In the genomic region with DNA sequence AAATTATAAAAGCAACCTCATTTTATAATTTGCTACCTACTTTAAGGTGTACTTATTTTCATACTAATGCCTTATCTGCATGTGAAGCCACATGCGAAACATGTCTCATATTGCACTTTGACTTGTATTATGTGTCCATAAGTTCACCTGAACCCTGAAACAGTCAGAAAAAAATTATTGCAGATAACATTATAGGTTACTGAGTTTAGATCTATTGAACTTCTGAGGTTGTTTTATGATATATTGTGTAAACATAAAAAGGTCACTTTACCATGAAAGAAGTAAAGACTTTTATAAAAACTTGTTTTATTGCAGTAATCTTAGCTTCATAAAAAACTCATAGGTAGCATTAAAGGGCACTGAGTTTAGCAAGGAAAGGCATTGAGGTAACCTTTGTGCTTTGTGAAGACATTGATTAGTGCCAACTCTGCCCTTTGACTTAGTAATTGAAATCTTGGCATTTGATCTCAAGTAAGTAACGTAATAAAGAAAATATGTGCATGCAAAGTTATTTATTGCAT, we compare ENCODE assay signal across 24 cellular contexts.
"Had no signal": no experiment of that assay in that cellular context is flagged by ENCODE, and none has a peak within 500 bp of the region (broad histone marks: within the 10 kb centered on the region; RNA-seq: fewer than 3 reads in every experiment).

No MANE protein-coding gene starts in this region.

- H3K36me3 ChIP-seq: MG63, SJSA1 had no signal

- FAIRE-seq: HTR-8/SVneo, RCC 7860 had no signal

- H3K9me3 ChIP-seq: MG63, SJSA1 had no signal

- H3K4me3 ChIP-seq: MG63, SJSA1, SK-N-MC had no signal

- DNase-seq: Karpas-422, KG1, MG63, NCI-H1092, NCI-H1105 treated with DMSO at 0.1 percent for 48 hours, NCI-H1417 treated with DMSO at 0.1 percent for 48 hours, NCI-H146, NCI-H1694 treated with DMSO at 0.1 percent for 48 hours, NCI-H1930, NCI-H2081, NCI-H2171, NCI-H226, NCI-H446, NCI-H510A, NCI-H524 treated with DMSO at 0.1 percent for 48 hours, NCI-H774, Right ventricle myocardium superior, RPMI8226, SIG-M5 had no signal

- H3K27me3 ChIP-seq: MG63, SJSA1 had no signal

- H3K27ac ChIP-seq: HL-60, SJSA1, SK-N-MC had no signal
